Comparison of ENCODE assay signal across 27 cellular contexts in genomic region chr14:105041841-105042765, GRCh38. TPM values are rescaled to one million over a fixed set of nuclear protein-coding genes. Genes with fewer than 3 reads are reported as not detected.
DNase-seq lines count a peak whose midpoint lies in the region; ATAC-seq and TF ChIP-seq lines count a peak whose summit lies in the region.
"Had no signal": no experiment of that assay in that cellular context is flagged by ENCODE, and none has a peak within 500 bp of the region (broad histone marks: within the 10 kb centered on the region; RNA-seq: fewer than 3 reads in every experiment).

No MANE protein-coding gene starts in this region.

- BruUV-seq in MCF 10A (replicated peaks; lab: Mats Ljungman, UMichigan), result no TSS peak

- peak overlapping the region; percentile 21; the same call in 1 of the 2 replicates for H3K4me2 ChIP-seq in MM.1S (ENCODE audit: low read depth, low read length)
- H3K4me2 ChIP-seq: smooth muscle cell had no signal

- H3K9me2 ChIP-seq in MM.1S (replicated peaks; ENCODE audit: insufficient read depth, low read length), result no peaks in the 10 kb centered on the region

- H3K4me1 ChIP-seq in breast epithelium, result no peaks in the 10 kb centered on the region
- H3K4me1 ChIP-seq in MM.1S (ENCODE audit: low read length), result no peaks in the 10 kb centered on the region
- H3K4me1 ChIP-seq in foreskin keratinocyte, result peaks cover 9% of the 10 kb centered on the region
- peaks cover 5% of the 10 kb centered on the region for H3K4me1 ChIP-seq in CD8-positive, alpha-beta T cell (ENCODE audit: insufficient read depth, low read length)
- H3K4me1 ChIP-seq: BE2C had no signal

- intact Hi-C loops in MCF 10A (cut with micrococcal nuclease) (no loop called here), breast epithelium (cut with DNase I; ENCODE audit: low total_unique reads) (loop anchor here (2.0 kb wide), 1 partner anchor 67 kb away; no protein-coding TSS in a partner anchor)
- intact Hi-C loops in CD8-positive, alpha-beta T cell (cut with DNase I, micrococcal nuclease), result no loop called here

- H3K27ac ChIP-seq in breast epithelium, result no peak overlapping the region
- no peak overlapping the region for H3K27ac ChIP-seq in MM.1S (ENCODE audit: low read length)
- H3K27ac ChIP-seq in foreskin keratinocyte, result no peak overlapping the region
- H3K27ac ChIP-seq in CD8-positive, alpha-beta T cell (ENCODE audit: low read depth, low read length), result no peak overlapping the region
- H3K27ac ChIP-seq: heart right ventricle had no signal

- H3K9me3 ChIP-seq in breast epithelium (no peaks in the 10 kb centered on the region), MM.1S (replicated peaks; ENCODE audit: insufficient read depth, low read length) (no peaks in the 10 kb centered on the region)
- H3K9me3 ChIP-seq in CD8-positive, alpha-beta T cell (ENCODE audit: low read length), result no peaks in the 10 kb centered on the region
- H3K9me3 ChIP-seq: BE2C, heart right ventricle had no signal

- no peaks in the 10 kb centered on the region for H4K20me1 ChIP-seq in MM.1S (ENCODE audit: insufficient read depth, low read length)

- H3K36me3 Mint-ChIP-seq in MCF 10A (ENCODE audit: insufficient read depth, unreplicated experiment), result no peaks in the 10 kb centered on the region
- no peaks in the 10 kb centered on the region for H3K36me3 Mint-ChIP-seq in CD8-positive, alpha-beta T cell
- H3K36me3 Mint-ChIP-seq: activated naive CD8-positive, alpha-beta T cell; WTC11 had no signal

- no peak overlapping the region for H3K4me3 Mint-ChIP-seq in MCF 10A (ENCODE audit: unreplicated experiment)
- H3K4me3 Mint-ChIP-seq in CD8-positive, alpha-beta T cell, result no peak overlapping the region
- H3K4me3 Mint-ChIP-seq: activated naive CD8-positive, alpha-beta T cell; activated T-helper 17 cell treated with anti-CD3 and anti-CD28 coated beads, Interleukin-2, amount 50 U/mL, for 72 hours; dendritic cell treated with granulocyte-macrophage colony-stimulating factor and Interleukin-4, amounts not matched to agents 40 ng/mL and 50 ng/mL, for 4 days; naive thymus-derived CD4-positive, alpha-beta T cell; stimulated activated effector memory CD8-positive, alpha-beta T cell treated with anti-CD3 and anti-CD28 coated beads, Interleukin-12 subunit alpha, Interleukin-12 subunit beta, amount 100 ng/mL, for 72 hours; WTC11 had no signal

- H3K36me3 ChIP-seq in breast epithelium (no peaks in the 10 kb centered on the region), MM.1S (replicated peaks; ENCODE audit: insufficient read depth, low read length) (no peaks in the 10 kb centered on the region)
- H3K36me3 ChIP-seq in CD8-positive, alpha-beta T cell (ENCODE audit: insufficient read depth, low read length), result no peaks in the 10 kb centered on the region
- H3K36me3 ChIP-seq: BE2C, heart right ventricle had no signal

- ATAC-seq in foreskin keratinocyte, result peak; percentile 53
- ATAC-seq in CD8-positive, alpha-beta T cell, result no peak
- ATAC-seq in GM21515 (IDR thresholded peaks at IDR 0.05; ENCODE audit: unreplicated experiment), result no peak
- ATAC-seq: activated T-helper 17 cell treated with anti-CD3 and anti-CD28 coated beads, Interleukin-2, amount 50 U/mL, for 72 hours; heart right ventricle; naive thymus-derived CD4-positive, alpha-beta T cell; stimulated activated effector memory CD8-positive, alpha-beta T cell treated with anti-CD3 and anti-CD28 coated beads, Interleukin-12 subunit alpha, Interleukin-12 subunit beta, amount 100 ng/mL, for 72 hours; WTC11 had no signal

- CTCF ChIA-PET in MCF 10A (lab: Yijun Ruan, JAX), result interaction anchor here (0.9 to 8.1 kb wide), 6 partner anchors 13 to 74 kb away, joined by 3 to 167 read pairs (median 4); no protein-coding TSS in a partner anchor
- CTCF ChIA-PET in CD8-positive, alpha-beta T cell (lab: Charles Lee), result interaction anchor here (0.7 to 8.2 kb wide), 7 partner anchors 11 to 146 kb away, joined by 3 to 172 read pairs (median 74); partner anchors contain the start of genes CDCA4, CLBA1 and GPR132

- no peak for TF ChIP-seq CTCF in MCF 10A (IDR thresholded peaks at IDR 0.05; ENCODE audit: unreplicated experiment)
- no peak for TF ChIP-seq CTCF in breast epithelium (IDR thresholded peaks at IDR 0.05)
- TF ChIP-seq CTCF in MM.1S (IDR thresholded peaks at IDR 0.05; ENCODE audit: low read length), result no peak
- no peak for TF ChIP-seq CTCF in foreskin keratinocyte (conservative IDR thresholded peaks at IDR 0.05)
- no peak for TF ChIP-seq CTCF in CD8-positive, alpha-beta T cell (IDR thresholded peaks at IDR 0.05)

- H3K4me3 ChIP-seq in breast epithelium (no peak overlapping the region), MM.1S (ENCODE audit: low read length) (no peak overlapping the region)
- no peak overlapping the region for H3K4me3 ChIP-seq in CD8-positive, alpha-beta T cell (ENCODE audit: low read depth, low read length)
- H3K4me3 ChIP-seq: heart right ventricle, smooth muscle cell had no signal

- DNase-seq in MCF 10A (ENCODE audit: unreplicated experiment) (no peak), breast epithelium (ENCODE audit: low spot score in 2 of 2) (no peak), MM.1S (no peak), foreskin keratinocyte (no peak), COR-L47 (lab: John Stamatoyannopoulos, UW) (no peak)
- DNase-seq in stimulated activated CD4-positive, alpha-beta T cell treated with anti-CD3 and anti-CD28 coated beads, Interleukin-4, amount 100 ng/mL, for 24 hours, result no peak
- DNase-seq in CD8-positive, alpha-beta T cell, result no peak
- DNase-seq: aorta; BE2C; central memory CD4-positive, alpha-beta T cell; heart right ventricle; naive thymus-derived CD4-positive, alpha-beta T cell; NCI-H1105 treated with DMSO at 0.1 percent for 48 hours; NCI-H2029; NCI-H2227 treated with DMSO at 0.1 percent for 48 hours; OCI-M1; Right ventricle myocardium superior; substantia nigra; T1000 had no signal

- no peaks in the 10 kb centered on the region for H3F3A ChIP-seq in MM.1S (ENCODE audit: insufficient read depth, low read length)

- peaks cover 4% of the 10 kb centered on the region for H3K4me1 Mint-ChIP-seq in MCF 10A (ENCODE audit: insufficient read depth, unreplicated experiment)
- H3K4me1 Mint-ChIP-seq in CD8-positive, alpha-beta T cell (ENCODE audit: low read depth), result peaks cover 9% of the 10 kb centered on the region

- no peak for TF ChIP-seq POLR2A in breast epithelium (IDR thresholded peaks at IDR 0.05)

- no peak overlapping the region for H3K9ac ChIP-seq in MM.1S (ENCODE audit: low read length)

- H3K27me3 Mint-ChIP-seq in MCF 10A (ENCODE audit: insufficient read depth, unreplicated experiment), result no peaks in the 10 kb centered on the region
- no peaks in the 10 kb centered on the region for H3K27me3 Mint-ChIP-seq in CD8-positive, alpha-beta T cell (ENCODE audit: low read depth)
- H3K27me3 Mint-ChIP-seq: activated naive CD8-positive, alpha-beta T cell had no signal

- POLR2A ChIA-PET in MCF 10A (lab: Yijun Ruan, JAX), result interaction anchor here (1.1 to 5.4 kb wide), 3 partner anchors 23 to 73 kb away, joined by 3 to 39 read pairs (median 3); no protein-coding TSS in a partner anchor
- POLR2A ChIA-PET in CD8-positive, alpha-beta T cell (lab: Charles Lee), result no interaction called here

- H3K9me3 Mint-ChIP-seq in MCF 10A (ENCODE audit: unreplicated experiment), result no peaks in the 10 kb centered on the region
- H3K9me3 Mint-ChIP-seq in CD8-positive, alpha-beta T cell, result no peaks in the 10 kb centered on the region
- H3K9me3 Mint-ChIP-seq: activated T-helper 17 cell treated with anti-CD3 and anti-CD28 coated beads, Interleukin-2, amount 50 U/mL, for 72 hours; dendritic cell treated with granulocyte-macrophage colony-stimulating factor and Interleukin-4, amounts not matched to agents 40 ng/mL and 50 ng/mL, for 4 days; stimulated activated effector memory CD8-positive, alpha-beta T cell treated with anti-CD3 and anti-CD28 coated beads, Interleukin-12 subunit alpha, Interleukin-12 subunit beta, amount 100 ng/mL, for 72 hours; WTC11 had no signal

- H3K27me3 ChIP-seq in breast epithelium (no peaks in the 10 kb centered on the region), MM.1S (replicated peaks; ENCODE audit: insufficient read depth, low read length) (peaks cover 24% of the 10 kb centered on the region), foreskin keratinocyte (no peaks in the 10 kb centered on the region)
- H3K27me3 ChIP-seq in CD8-positive, alpha-beta T cell (ENCODE audit: insufficient read depth, low read length), result no peaks in the 10 kb centered on the region
- H3K27me3 ChIP-seq: BE2C had no signal

- peak overlapping the region; percentile 59 for H3K27ac Mint-ChIP-seq in MCF 10A (ENCODE audit: low read depth, unreplicated experiment)
- no peak overlapping the region for H3K27ac Mint-ChIP-seq in CD8-positive, alpha-beta T cell
- H3K27ac Mint-ChIP-seq: activated naive CD8-positive, alpha-beta T cell; activated T-helper 17 cell treated with anti-CD3 and anti-CD28 coated beads, Interleukin-2, amount 50 U/mL, for 72 hours; naive thymus-derived CD4-positive, alpha-beta T cell; WTC11 had no signal

- H3K79me2 ChIP-seq in MM.1S (ENCODE audit: low read length), result no peaks in the 10 kb centered on the region

- no peak overlapping the region for H2AFZ ChIP-seq in MM.1S (ENCODE audit: low read length)

RNA-seq across cellular contexts. Expression of gene CDCA4, which starts 21.2 kb away (rescaled TPM):
- total RNA-seq in MCF 10A (2022) (29.3 and 33.0 TPM in 2 replicates), breast epithelium (10 to 100 TPM in 2 of 3 donors, 1 to 10 TPM in 1; 5.1 to 10.4 (median 10.2) TPM), foreskin keratinocyte (74.1 and 81.5 TPM in 2 replicates)
- 70.3 TPM in 2 replicates for polyA plus RNA-seq in foreskin keratinocyte
- total RNA-seq in CD8-positive, alpha-beta T cell, result 10 to 100 TPM; 20.2 to 22.9 TPM

RNA-seq across cellular contexts. Expression of gene GPR132, which starts 23.1 kb away (rescaled TPM):
- 0.42 TPM in 1 of 2 replicates, not detected in the other for total RNA-seq in MCF 10A (2022)
- 1 to 10 TPM; 1.3 to 2.9 (median 1.8) TPM for total RNA-seq in breast epithelium
- total RNA-seq in foreskin keratinocyte, result not detected in 2 replicates
- not detected in 2 replicates for polyA plus RNA-seq in foreskin keratinocyte
- 100 to 1,000 TPM in 1 of 2 experiments, 10 to 100 TPM in 1; 91.8 to 101 TPM for total RNA-seq in CD8-positive, alpha-beta T cell
- total RNA-seq: fibroblast of villous mesenchyme had no signal

RNA-seq across cellular contexts. Expression of gene CLBA1, which starts 56.5 kb away (rescaled TPM):
- total RNA-seq in MCF 10A (2022) (20.3 and 24.3 TPM in 2 replicates), breast epithelium (10 to 100 TPM in 1 of 3 donors, 1 to 10 TPM in 2; 4.5 to 17.0 (median 8.8) TPM), foreskin keratinocyte (7.4 and 8.3 TPM in 2 replicates)
- polyA plus RNA-seq in foreskin keratinocyte, result 6.1 and 6.8 TPM in 2 replicates
- 1 to 10 TPM in 1 of 2 experiments, under 1 TPM in 1; 0.84 to 1.0 TPM for total RNA-seq in CD8-positive, alpha-beta T cell

Comparison
In these comparisons a context has a peak if more than half of its experiments do, and no peak if none do; other contexts are left out.
1. RNA of gene GPR132, which starts 23.1 kb away (total RNA-seq): 91.8 to 101 TPM in CD8-positive, alpha-beta T cell; 1.3 to 2.9 TPM in breast epithelium, 0.42 TPM in MCF 10A and not detected in foreskin keratinocyte; every median in the first group is over 10 times any median in the second.